4 cellular contexts compared by ENCODE assay signal in genomic region chr1:149826555-149826954, GRCh38. TPM values are rescaled to one million over a fixed set of nuclear protein-coding genes. Genes with fewer than 3 reads are reported as not detected.
"Had no signal": no experiment of that assay in that cellular context is flagged by ENCODE, and none has a peak within 500 bp of the region (broad histone marks: within the 10 kb centered on the region; RNA-seq: fewer than 3 reads in every experiment).

No MANE protein-coding gene starts in this region.

RNA-seq across cellular contexts. Expression of gene FCGR1A, which starts 44.1 kb away (rescaled TPM):
- total RNA-seq: GM23338, H1, H9, HT-29 had no signal
- polyA plus RNA-seq: GM23338, H1 had no signal
